In the genomic region with DNA sequence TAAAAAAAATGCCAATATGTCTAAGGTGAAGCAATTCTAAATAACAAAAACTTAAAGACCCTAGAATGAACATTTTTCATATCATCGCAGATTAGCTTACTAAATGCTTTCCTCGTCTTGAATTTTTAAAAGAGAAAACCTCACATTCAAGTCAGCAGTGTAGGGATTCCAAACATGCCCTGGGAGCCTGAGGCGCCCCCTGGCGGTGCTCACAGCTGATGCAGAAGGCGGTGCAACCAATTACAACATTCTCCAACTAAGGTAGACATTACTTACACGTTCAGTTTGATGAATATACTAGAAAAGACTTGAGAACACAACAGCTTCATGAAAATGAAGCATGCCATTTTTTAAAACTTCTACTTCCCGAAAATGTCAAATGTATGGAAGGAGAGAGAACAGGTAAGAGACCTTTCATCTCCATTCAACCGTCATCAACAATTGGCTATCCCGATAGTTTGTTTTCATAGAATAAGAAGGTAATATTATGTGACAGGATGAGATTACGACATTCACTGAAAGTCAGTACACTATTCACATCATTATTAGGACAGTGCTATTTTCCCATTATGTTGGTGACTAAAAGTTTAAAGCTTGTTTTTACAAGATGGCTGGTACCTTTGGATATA, we compare ENCODE assay signal across 11 cellular contexts.
DNase-seq lines count a peak whose midpoint lies in the region; ATAC-seq and TF ChIP-seq lines count a peak whose summit lies in the region.
"Had no signal": no experiment of that assay in that cellular context is flagged by ENCODE, and none has a peak within 500 bp of the region (broad histone marks: within the 10 kb centered on the region; RNA-seq: fewer than 3 reads in every experiment).

No MANE protein-coding gene starts in this region.

- in situ Hi-C loops in astrocyte of the spinal cord (cut with HindIII; ENCODE audit: low sequenced_read_pairs): no loop called here

- H3K27ac Mint-ChIP-seq in activated T-cell treated with anti-CD3 and anti-CD28 coated beads, Interleukin-2, amount 50 U/mL, for 24 hours: no peak overlapping the region
- H3K27ac Mint-ChIP-seq: activated naive CD4-positive, alpha-beta T cell treated with anti-CD3 and anti-CD28 coated beads, Interleukin-2, amount 50 U/mL, for 24 hours had no signal

- DNase-seq in activated T-cell treated with anti-CD3 and anti-CD28 coated beads for 48 hours (ENCODE audit: low read depth) (peak; percentile 6), HT-29 (ENCODE audit: low spot score) (peak; percentile 45), astrocyte of the spinal cord (ENCODE audit: low read depth, low spot score) (no peak), retinal pigment epithelial cell (ENCODE audit: low read depth) (no peak), pons (ENCODE audit: low spot score) (no peak), NCI-H510A treated with DMSO at 0.1 percent for 48 hours (lab: John Stamatoyannopoulos, UW) (no peak)
- DNase-seq in activated T-cell treated with anti-CD3 and anti-CD28 coated beads, Interleukin-2, amount 50 U/mL, for 24 hours: no peak
- DNase-seq: MM.1S had no signal

- TF ChIP-seq CTCF in astrocyte of the spinal cord (IDR thresholded peaks at IDR 0.05; ENCODE audit: low read depth, low read length) (peak; percentile 31), retinal pigment epithelial cell (conservative IDR thresholded peaks at IDR 0.05; ENCODE audit: low read depth, low read length) (peak; percentile 38)

- H3K4me3 ChIP-seq in astrocyte of the spinal cord (ENCODE audit: low read depth, low read length): no peak overlapping the region
- H3K4me3 ChIP-seq in retinal pigment epithelial cell (ENCODE audit: low read length): no peak overlapping the region
- H3K4me3 ChIP-seq: BLaER1 treated with 17β-estradiol and CSF1 and Interleukin-3, amounts not matched to agents 10 nM and 100 nM had no signal

- no peak overlapping the region for H3K4me3 Mint-ChIP-seq in activated T-cell treated with anti-CD3 and anti-CD28 coated beads, Interleukin-2, amount 50 U/mL, for 24 hours
- H3K4me3 Mint-ChIP-seq: activated naive CD4-positive, alpha-beta T cell treated with anti-CD3 and anti-CD28 coated beads, Interleukin-2, amount 50 U/mL, for 24 hours had no signal

- H3K9me3 Mint-ChIP-seq in activated T-cell treated with anti-CD3 and anti-CD28 coated beads, Interleukin-2, amount 50 U/mL, for 24 hours: peaks cover 4% of the 10 kb centered on the region
- H3K9me3 Mint-ChIP-seq: activated naive CD4-positive, alpha-beta T cell treated with anti-CD3 and anti-CD28 coated beads, Interleukin-2, amount 50 U/mL, for 24 hours had no signal

- H3K4me1 Mint-ChIP-seq in activated T-cell treated with anti-CD3 and anti-CD28 coated beads, Interleukin-2, amount 50 U/mL, for 24 hours (ENCODE audit: low read depth): no peaks in the 10 kb centered on the region
- H3K4me1 Mint-ChIP-seq: activated naive CD4-positive, alpha-beta T cell treated with anti-CD3 and anti-CD28 coated beads, Interleukin-2, amount 50 U/mL, for 24 hours had no signal

- H3K36me3 Mint-ChIP-seq in activated T-cell treated with anti-CD3 and anti-CD28 coated beads, Interleukin-2, amount 50 U/mL, for 24 hours (ENCODE audit: low read depth): no peaks in the 10 kb centered on the region
- H3K36me3 Mint-ChIP-seq: activated naive CD4-positive, alpha-beta T cell treated with anti-CD3 and anti-CD28 coated beads, Interleukin-2, amount 50 U/mL, for 24 hours had no signal

- H3K27me3 Mint-ChIP-seq in activated T-cell treated with anti-CD3 and anti-CD28 coated beads, Interleukin-2, amount 50 U/mL, for 24 hours: no peaks in the 10 kb centered on the region
- H3K27me3 Mint-ChIP-seq: activated naive CD4-positive, alpha-beta T cell treated with anti-CD3 and anti-CD28 coated beads, Interleukin-2, amount 50 U/mL, for 24 hours had no signal

- ATAC-seq in GM21367 (IDR thresholded peaks at IDR 0.05; ENCODE audit: unreplicated experiment): no peak

Comparison
In these comparisons a context has a peak if more than half of its experiments do, and no peak if none do; other contexts are left out.
1. DNase-seq: peak in activated T-cell treated with anti-CD3 and anti-CD28 coated beads for 48 hours (single experiment) and HT-29 (single experiment); none in activated T-cell treated with anti-CD3 and anti-CD28 coated beads, Interleukin-2, amount 50 U/mL, for 24 hours (single experiment), astrocyte of the spinal cord (single experiment), retinal pigment epithelial cell (single experiment), pons (single experiment) and NCI-H510A treated with DMSO at 0.1 percent for 48 hours (single experiment).